In the genomic region with DNA sequence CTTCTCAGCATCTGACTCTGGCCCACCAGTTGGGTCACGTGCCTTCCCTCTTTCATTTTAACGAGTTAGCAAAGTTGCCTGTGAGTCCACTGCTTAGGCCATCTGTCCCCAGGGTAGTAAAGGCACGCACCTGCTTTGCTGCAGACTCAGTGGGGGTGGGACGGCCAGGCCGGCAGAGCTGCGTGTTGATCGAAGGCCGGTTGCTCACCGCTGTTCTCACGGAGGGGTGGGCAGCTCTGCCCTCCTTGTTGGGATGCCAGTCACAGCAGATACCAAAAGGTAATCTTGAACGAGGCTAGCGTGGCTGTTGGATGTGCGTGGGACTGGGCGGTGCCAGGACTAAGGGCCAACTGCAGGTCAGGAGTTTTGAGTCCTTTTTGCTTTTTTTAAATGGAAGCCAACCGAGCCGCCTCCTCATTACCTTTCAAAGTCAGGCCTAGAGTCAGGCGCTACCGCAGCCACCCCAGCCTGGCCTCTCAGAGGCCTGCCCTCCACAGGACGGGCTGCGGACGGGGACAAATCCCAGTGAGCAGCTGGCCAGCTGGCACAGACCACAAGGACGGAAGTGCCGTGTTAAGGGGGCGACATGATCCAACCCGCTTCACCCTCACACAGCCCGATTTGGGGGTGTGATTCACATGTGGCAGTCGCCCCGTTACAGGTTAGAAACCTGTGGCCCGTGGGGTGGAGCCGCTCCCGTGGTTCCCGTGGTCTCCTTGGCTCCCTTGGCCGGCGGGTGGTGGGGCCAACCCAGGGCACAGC, we compare ENCODE assay signal across 19 cellular contexts. TPM values are rescaled to one million over a fixed set of nuclear protein-coding genes. Genes with fewer than 3 reads are reported as not detected.
A peak's percentile ranks its signal among the peaks of the same experiment; 100 is the strongest.
DNase-seq lines count a peak whose midpoint lies in the region; ATAC-seq and TF ChIP-seq lines count a peak whose summit lies in the region.
"Had no signal": no experiment of that assay in that cellular context is flagged by ENCODE, and none has a peak within 500 bp of the region (broad histone marks: within the 10 kb centered on the region; RNA-seq: fewer than 3 reads in every experiment).

No MANE protein-coding gene starts in this region.

- no peaks in the 10 kb centered on the region for H3K4me1 Mint-ChIP-seq in CD8-positive, alpha-beta T cell (ENCODE audit: low read depth)
- H3K4me1 Mint-ChIP-seq: CD14-positive monocyte had no signal

- no peak overlapping the region for H2BK15ac ChIP-seq in neuronal stem cell (ENCODE audit: low read length)

- no peak overlapping the region for H3K4me2 ChIP-seq in neuronal stem cell (ENCODE audit: insufficient read depth, low read length, poor library complexity, severe bottlenecking)
- H3K4me2 ChIP-seq: SK-N-SH had no signal

- H3K9me3 ChIP-seq in RWPE2 (ENCODE audit: severe bottlenecking) (no peaks in the 10 kb centered on the region), heart left ventricle (no peaks in the 10 kb centered on the region), neuronal stem cell (replicated peaks in 1 of 2; ENCODE audit: control insufficient read depth in 2 of 2, insufficient read depth in 1 of 2, low read depth in 1 of 2, low read length in 2 of 2) (peaks cover 0 to 2% of the 10 kb centered on the region in 2 donors), BE2C (no peaks in the 10 kb centered on the region)
- no peaks in the 10 kb centered on the region for H3K9me3 ChIP-seq in CD8-positive, alpha-beta T cell (ENCODE audit: low read length)
- H3K9me3 ChIP-seq: Peyer's patch, SK-N-SH had no signal

- H3K36me3 ChIP-seq in RWPE2 (ENCODE audit: low read depth) (no peaks in the 10 kb centered on the region), heart left ventricle (peaks cover 0 to 61% (median 23%) of the 10 kb centered on the region in 9 donors), neuronal stem cell (replicated peaks in 1 of 2; ENCODE audit: control insufficient read depth in 2 of 2, insufficient read depth in 2 of 2, low read length in 2 of 2) (no peaks in the 10 kb centered on the region), BE2C (no peaks in the 10 kb centered on the region)
- no peaks in the 10 kb centered on the region for H3K36me3 ChIP-seq in CD8-positive, alpha-beta T cell (ENCODE audit: insufficient read depth, low read length)
- H3K36me3 ChIP-seq: Peyer's patch had no signal

- H3K27ac Mint-ChIP-seq in CD8-positive, alpha-beta T cell = no peak overlapping the region

- no peak overlapping the region for H2AFZ ChIP-seq in neuronal stem cell (ENCODE audit: low read length)

- DNase-seq in ELF-1 (ENCODE audit: low read depth, low spot score) = peak; percentile 42
- DNase-seq in RWPE2 (ENCODE audit: low spot score) = peak; percentile 42
- DNase-seq in heart left ventricle = peak in 2 of 5 donors; percentile 32 to 46
- DNase-seq in neuronal stem cell (ENCODE audit: low spot score) = no peak
- DNase-seq in BE2C = no peak
- no peak for DNase-seq in CD8-positive, alpha-beta T cell
- no peak for DNase-seq in OCI-M2 (lab: John Stamatoyannopoulos, UW; ENCODE audit: unreplicated experiment)
- DNase-seq: DND-41, GDM1, GOT3, NCI-H1417 treated with DMSO at 0.1 percent for 48 hours, NCI-H187 treated with DMSO at 0.1 percent for 48 hours, NCI-H226, NCI-H524 treated with DMSO at 0.1 percent for 48 hours, Peyer's patch, SHP77, SK-N-SH had no signal

- peak overlapping the region; percentile 27 for H3K9ac ChIP-seq in neuronal stem cell (ENCODE audit: low read depth, low read length, poor library complexity)
- H3K9ac ChIP-seq: SK-N-SH had no signal

- no peak overlapping the region for H4K8ac ChIP-seq in neuronal stem cell (ENCODE audit: low read depth, low read length)

- no peak overlapping the region for H2AK5ac ChIP-seq in neuronal stem cell (ENCODE audit: low read depth, low read length)

- H3K79me1 ChIP-seq in neuronal stem cell (ENCODE audit: low read depth, low read length) = no peaks in the 10 kb centered on the region

- no peaks in the 10 kb centered on the region for H3K27me3 Mint-ChIP-seq in CD8-positive, alpha-beta T cell (ENCODE audit: low read depth)

- CTCF ChIA-PET in CD8-positive, alpha-beta T cell (lab: Charles Lee) = no interaction called here

- H3K14ac ChIP-seq in neuronal stem cell (ENCODE audit: low read length) = no peak overlapping the region

- ATAC-seq in RWPE2 (ENCODE audit: low read depth) (no peak), heart left ventricle (peak; percentile 53 to 68 (median 58)), GM18505 (IDR thresholded peaks at IDR 0.05; ENCODE audit: unreplicated experiment) (no peak)
- no peak for ATAC-seq in CD8-positive, alpha-beta T cell

- no peak overlapping the region for H3K4ac ChIP-seq in neuronal stem cell (ENCODE audit: low read length)

- H3K4me3 Mint-ChIP-seq in CD8-positive, alpha-beta T cell = no peak overlapping the region
- H3K4me3 Mint-ChIP-seq: CD14-positive monocyte had no signal

- 63 to 77% (median 69%) methylated on average over 26 to 34 of the region's 34 CpGs for WGBS in heart left ventricle, 4 donors
- no CpG with 5 or more reads among the region's 34 CpGs for WGBS in neuronal stem cell (ENCODE audit: extremely low coverage in 2 of 2, insufficient read length in 2 of 2, insufficient replicate concordance in 1 of 2), 2 donors

- H2BK5ac ChIP-seq in neuronal stem cell (ENCODE audit: low read length) = no peak overlapping the region

- POLR2A ChIA-PET in CD8-positive, alpha-beta T cell (lab: Charles Lee) = no interaction called here

- no peak for TF ChIP-seq CTCF in RWPE2 (IDR thresholded peaks at IDR 0.05; ENCODE audit: poor library complexity, severe bottlenecking)
- TF ChIP-seq CTCF in heart left ventricle (IDR thresholded peaks at IDR 0.05) = no peak
- no peak for TF ChIP-seq CTCF in BE2C (IDR thresholded peaks at IDR 0.05; ENCODE audit: low read depth, low read length)
- no peak for TF ChIP-seq CTCF in CD8-positive, alpha-beta T cell (IDR thresholded peaks at IDR 0.05)

- H3K4me3 ChIP-seq in RWPE2 (ENCODE audit: severe bottlenecking) (no peak overlapping the region), heart left ventricle (no peak overlapping the region), neuronal stem cell (ENCODE audit: low read length in 2 of 2) (no peak overlapping the region), BE2C (ENCODE audit: low read depth, low read length) (no peak overlapping the region)
- no peak overlapping the region for H3K4me3 ChIP-seq in CD8-positive, alpha-beta T cell (ENCODE audit: low read depth, low read length)
- H3K4me3 ChIP-seq: Peyer's patch had no signal

- H2BK12ac ChIP-seq in neuronal stem cell (ENCODE audit: low read length) = no peak overlapping the region

- no peaks in the 10 kb centered on the region for H3K27me3 ChIP-seq in RWPE2 (ENCODE audit: insufficient read depth, poor library complexity, severe bottlenecking)
- no peaks in the 10 kb centered on the region for H3K27me3 ChIP-seq in heart left ventricle
- no peaks in the 10 kb centered on the region for H3K27me3 ChIP-seq in neuronal stem cell (ENCODE audit: control insufficient read depth in 3 of 3, insufficient read depth in 3 of 3, low read depth in 1 of 3, low read length in 3 of 3)
- no peaks in the 10 kb centered on the region for H3K27me3 ChIP-seq in BE2C
- H3K27me3 ChIP-seq in CD8-positive, alpha-beta T cell (ENCODE audit: insufficient read depth, low read length) = no peaks in the 10 kb centered on the region
- H3K27me3 ChIP-seq: Peyer's patch had no signal

- no peaks in the 10 kb centered on the region for H3K4me1 ChIP-seq in RWPE2 (ENCODE audit: insufficient read depth, poor library complexity, severe bottlenecking)
- peaks cover 0 to 34% (median 0%) of the 10 kb centered on the region in 12 donors for H3K4me1 ChIP-seq in heart left ventricle
- no peaks in the 10 kb centered on the region for H3K4me1 ChIP-seq in neuronal stem cell (ENCODE audit: control insufficient read depth in 2 of 2, insufficient read depth in 1 of 2, low read depth in 1 of 2, low read length in 2 of 2)
- H3K4me1 ChIP-seq in BE2C = no peaks in the 10 kb centered on the region
- H3K4me1 ChIP-seq in CD8-positive, alpha-beta T cell (ENCODE audit: insufficient read depth, low read length) = no peaks in the 10 kb centered on the region
- H3K4me1 ChIP-seq: Peyer's patch had no signal

- peak overlapping the region; percentile 48 for H3K18ac ChIP-seq in neuronal stem cell (ENCODE audit: low read length)

- no peaks in the 10 kb centered on the region for H3K9me3 Mint-ChIP-seq in CD8-positive, alpha-beta T cell

- H3K36me3 Mint-ChIP-seq in CD8-positive, alpha-beta T cell = no peaks in the 10 kb centered on the region

- H2BK120ac ChIP-seq in neuronal stem cell (ENCODE audit: low read depth, low read length) = no peak overlapping the region

- no peak overlapping the region for H4K91ac ChIP-seq in neuronal stem cell (ENCODE audit: low read depth, low read length, poor library complexity)

- intact Hi-C loops in heart left ventricle (cut with DNase I) = loop anchor here in 1 of 10 donors (5.0 kb wide), 1 partner anchor 715 kb away; no protein-coding TSS in a partner anchor
- intact Hi-C loops in CD8-positive, alpha-beta T cell (cut with DNase I, micrococcal nuclease) = no loop called here

- TF ChIP-seq POLR2A in heart left ventricle (IDR thresholded peaks at IDR 0.05) (no peak), GM18505 (IDR thresholded peaks at IDR 0.05; ENCODE audit: borderline replicate concordance, extremely low read depth, insufficient read depth, insufficient read length) (no peak)

- H3K23ac ChIP-seq in neuronal stem cell (ENCODE audit: low read depth, low read length, poor library complexity) = no peak overlapping the region

- H3K27ac ChIP-seq in RWPE2 (ENCODE audit: poor library complexity, severe bottlenecking) (no peak overlapping the region), heart left ventricle (peak overlapping the region in 7 of 12 donors; percentile 9 to 69 (median 34)), neuronal stem cell (replicated peaks; ENCODE audit: low read length) (no peak overlapping the region)
- no peak overlapping the region for H3K27ac ChIP-seq in CD8-positive, alpha-beta T cell (ENCODE audit: low read depth, low read length)
- H3K27ac ChIP-seq: Peyer's patch had no signal

RNA-seq across cellular contexts. Expression of a gene that starts 20.6 kb away (rescaled TPM):
- 100 to 1,000 TPM; 329 to 774 (median 572) TPM for total RNA-seq in heart left ventricle
- polyA plus RNA-seq in heart left ventricle = 100 to 1,000 TPM; 160 to 252 TPM
- polyA plus RNA-seq in neuronal stem cell (2013, experiment 1 of 2) = 0.47 TPM
- polyA plus RNA-seq in neuronal stem cell (2013, experiment 2 of 2) = 0.40 TPM
- 0.54 TPM for polyA plus RNA-seq in BE2C (2012; ENCODE audit: insufficient read depth, insufficient read length, low read depth)
- total RNA-seq in CD8-positive, alpha-beta T cell = under 1 TPM; 0.27 to 0.28 TPM

RNA-seq across cellular contexts. Expression of a gene that starts 57.8 kb away (rescaled TPM):
- total RNA-seq in heart left ventricle = 100 to 1,000 TPM in 7 of 9 donors, 10 to 100 TPM in 2; 95.4 to 247 (median 159) TPM
- polyA plus RNA-seq in heart left ventricle = 10 to 100 TPM; 68.7 to 83.9 TPM
- polyA plus RNA-seq in neuronal stem cell (2013, experiment 1 of 2) = 21.3 TPM
- polyA plus RNA-seq in neuronal stem cell (2013, experiment 2 of 2) = 22.2 TPM
- 31.7 TPM for polyA plus RNA-seq in BE2C (2012; ENCODE audit: insufficient read depth, insufficient read length, low read depth)
- total RNA-seq in CD8-positive, alpha-beta T cell = 10 to 100 TPM; 10.4 to 13.9 TPM

Comparison
In these comparisons a context has a peak if more than half of its experiments do, and no peak if none do; other contexts are left out.
1. DNase-seq: peak in ELF-1 (single experiment) and RWPE2 (single experiment); none in neuronal stem cell (single experiment), BE2C (single experiment), CD8-positive, alpha-beta T cell (0 of 7) and OCI-M2 (single experiment).
2. ATAC-seq: peak in heart left ventricle (4 of 4); none in RWPE2 (single experiment), CD8-positive, alpha-beta T cell (single experiment) and GM18505 (single experiment).
3. H3K27ac ChIP-seq: peak in heart left ventricle (7 of 12); none in RWPE2 (single experiment), neuronal stem cell (single experiment) and CD8-positive, alpha-beta T cell (single experiment).
4. RNA of a gene that starts 20.6 kb away (total RNA-seq): 329 to 774 TPM in heart left ventricle; 0.27 to 0.28 TPM in CD8-positive, alpha-beta T cell; every median in the first group is over 100 times any median in the second.
5. RNA of a gene that starts 57.8 kb away (total RNA-seq): 95.4 to 247 TPM in heart left ventricle; 10.4 to 13.9 TPM in CD8-positive, alpha-beta T cell; every median in the first group is over 4 times any median in the second.